9 cellular contexts compared by ENCODE assay signal in the genomic region with DNA sequence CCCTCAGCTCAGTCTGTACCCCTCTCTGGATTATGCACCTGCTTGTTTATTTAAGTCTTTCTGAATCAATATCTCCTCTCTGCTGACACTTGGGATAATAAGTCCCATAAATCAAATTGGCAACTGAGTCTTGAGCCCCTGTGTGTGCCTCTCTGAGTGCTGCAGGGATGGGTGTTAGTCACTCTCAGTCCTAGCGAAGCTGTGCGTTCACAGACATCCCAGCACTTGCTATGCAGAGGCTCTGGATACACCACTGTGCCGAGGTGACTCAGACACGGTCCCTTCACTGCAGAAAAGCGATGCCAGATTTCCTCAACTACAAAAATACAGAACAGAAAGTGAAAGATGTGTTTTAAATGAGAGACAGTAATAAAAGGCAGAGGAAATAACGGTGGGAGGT. TPM values are rescaled to one million over a fixed set of nuclear protein-coding genes. Genes with fewer than 3 reads are reported as not detected.
DNase-seq lines count a peak whose midpoint lies in the region; ATAC-seq and FAIRE-seq lines count a peak whose summit lies in the region.
"Had no signal": no experiment of that assay in that cellular context is flagged by ENCODE, and none has a peak within 500 bp of the region (broad histone marks: within the 10 kb centered on the region; RNA-seq: fewer than 3 reads in every experiment).

No MANE protein-coding gene starts in this region.

- no peaks in the 10 kb centered on the region for H3K9me3 Mint-ChIP-seq in activated CD8-positive, alpha-beta memory T cell treated with anti-CD3 and anti-CD28 coated beads, Interleukin-2, amount 10 ng/mL, durations not matched to agents 7 days and 5 days (ENCODE audit: low read depth)
- H3K9me3 Mint-ChIP-seq in natural killer cell treated with Interleukin-12 subunit alpha and Interleukin-12 subunit beta and Interleukin-15 and Interleukin-18, amount 100 ng/mL, for 72 hours, result no peaks in the 10 kb centered on the region

- no peaks in the 10 kb centered on the region for H3K36me3 Mint-ChIP-seq in activated CD8-positive, alpha-beta memory T cell treated with anti-CD3 and anti-CD28 coated beads, Interleukin-2, amount 10 ng/mL, durations not matched to agents 7 days and 5 days
- H3K36me3 Mint-ChIP-seq in natural killer cell treated with Interleukin-12 subunit alpha and Interleukin-12 subunit beta and Interleukin-15 and Interleukin-18, amount 100 ng/mL, for 72 hours, result no peaks in the 10 kb centered on the region

- H3K27ac Mint-ChIP-seq in activated CD8-positive, alpha-beta memory T cell treated with anti-CD3 and anti-CD28 coated beads, Interleukin-2, amount 10 ng/mL, durations not matched to agents 7 days and 5 days, result peak overlapping the region; percentile 1
- H3K27ac Mint-ChIP-seq in natural killer cell treated with Interleukin-12 subunit alpha and Interleukin-12 subunit beta and Interleukin-15 and Interleukin-18, amount 100 ng/mL, for 72 hours, result no peak overlapping the region

- H3K27me3 Mint-ChIP-seq in activated CD8-positive, alpha-beta memory T cell treated with anti-CD3 and anti-CD28 coated beads, Interleukin-2, amount 10 ng/mL, durations not matched to agents 7 days and 5 days, result peaks cover 31% of the 10 kb centered on the region
- peaks cover 7 to 20% of the 10 kb centered on the region in 2 donors for H3K27me3 Mint-ChIP-seq in natural killer cell treated with Interleukin-12 subunit alpha and Interleukin-12 subunit beta and Interleukin-15 and Interleukin-18, amount 100 ng/mL, for 72 hours

- peak overlapping the region; percentile 16 for H3K4me3 Mint-ChIP-seq in activated CD8-positive, alpha-beta memory T cell treated with anti-CD3 and anti-CD28 coated beads, Interleukin-2, amount 10 ng/mL, durations not matched to agents 7 days and 5 days
- peak overlapping the region; percentile 13 for H3K4me3 Mint-ChIP-seq in natural killer cell treated with Interleukin-12 subunit alpha and Interleukin-12 subunit beta and Interleukin-15 and Interleukin-18, amount 100 ng/mL, for 72 hours

- intact Hi-C loops in posterior cingulate gyrus (cut with DNase I), result no loop called here

- CTCF ChIA-PET in activated CD8-positive, alpha-beta memory T cell treated with anti-CD3 and anti-CD28 coated beads, Interleukin-2, amount 10 ng/mL, durations not matched to agents 7 days and 5 days (lab: Charles Lee), result no interaction called here

- no peak for FAIRE-seq in urothelium cell line (lab: Jason Lieb, UNC)

- ATAC-seq in HG03442 (IDR thresholded peaks at IDR 0.05; ENCODE audit: unreplicated experiment) (peak; percentile 52), GM21390 (IDR thresholded peaks at IDR 0.05; ENCODE audit: unreplicated experiment) (no peak)
- peak; percentile 88 for ATAC-seq in activated CD8-positive, alpha-beta memory T cell treated with anti-CD3 and anti-CD28 coated beads, Interleukin-2, amount 10 ng/mL, durations not matched to agents 7 days and 5 days
- ATAC-seq in natural killer cell treated with Interleukin-12 subunit alpha and Interleukin-12 subunit beta and Interleukin-15 and Interleukin-18, amount 100 ng/mL, for 72 hours, result peak in 1 of 2 donors; percentile 75

- DNase-seq in CD1c-positive myeloid dendritic cell (ENCODE audit: extremely low spot score) (peak; percentile 69), posterior cingulate gyrus (no peak), AML-193 (lab: John Stamatoyannopoulos, UW) (no peak), urothelium cell line (ENCODE audit: low spot score) (no peak)
- DNase-seq in activated CD8-positive, alpha-beta memory T cell treated with anti-CD3 and anti-CD28 coated beads, Interleukin-2, amount 10 ng/mL, durations not matched to agents 7 days and 5 days, result peak; percentile 53
- no peak for DNase-seq in natural killer cell treated with Interleukin-12 subunit alpha and Interleukin-12 subunit beta and Interleukin-15 and Interleukin-18, amount 100 ng/mL, for 72 hours (ENCODE audit: low spot score)

- H3K4me1 Mint-ChIP-seq in activated CD8-positive, alpha-beta memory T cell treated with anti-CD3 and anti-CD28 coated beads, Interleukin-2, amount 10 ng/mL, durations not matched to agents 7 days and 5 days, result peaks cover 19% of the 10 kb centered on the region
- H3K4me1 Mint-ChIP-seq in natural killer cell treated with Interleukin-12 subunit alpha and Interleukin-12 subunit beta and Interleukin-15 and Interleukin-18, amount 100 ng/mL, for 72 hours (ENCODE audit: low read depth in 2 of 2), result peaks cover 7 to 10% of the 10 kb centered on the region in 2 donors

RNA-seq across cellular contexts. Expression of a gene that starts 4.1 kb away (rescaled TPM):
- not detected for total RNA-seq in activated CD8-positive, alpha-beta memory T cell treated with anti-CD3 and anti-CD28 coated beads, Interleukin-2, amount 10 ng/mL, durations not matched to agents 7 days and 5 days
- total RNA-seq in natural killer cell treated with Interleukin-12 subunit alpha and Interleukin-12 subunit beta and Interleukin-15 and Interleukin-18, amount 100 ng/mL, for 72 hours, result not detected
- total RNA-seq: myocyte had no signal

Comparison
In these comparisons a context has a peak if more than half of its experiments do, and no peak if none do; other contexts are left out.
1. DNase-seq: peak in CD1c-positive myeloid dendritic cell (single experiment) and activated CD8-positive, alpha-beta memory T cell treated with anti-CD3 and anti-CD28 coated beads, Interleukin-2, amount 10 ng/mL, durations not matched to agents 7 days and 5 days (single experiment); none in natural killer cell treated with Interleukin-12 subunit alpha and Interleukin-12 subunit beta and Interleukin-15 and Interleukin-18, amount 100 ng/mL, for 72 hours (single experiment), posterior cingulate gyrus (0 of 10), AML-193 (0 of 2) and urothelium cell line (single experiment).